Comparison of ENCODE assay signal across 19 cellular contexts in the genomic region with DNA sequence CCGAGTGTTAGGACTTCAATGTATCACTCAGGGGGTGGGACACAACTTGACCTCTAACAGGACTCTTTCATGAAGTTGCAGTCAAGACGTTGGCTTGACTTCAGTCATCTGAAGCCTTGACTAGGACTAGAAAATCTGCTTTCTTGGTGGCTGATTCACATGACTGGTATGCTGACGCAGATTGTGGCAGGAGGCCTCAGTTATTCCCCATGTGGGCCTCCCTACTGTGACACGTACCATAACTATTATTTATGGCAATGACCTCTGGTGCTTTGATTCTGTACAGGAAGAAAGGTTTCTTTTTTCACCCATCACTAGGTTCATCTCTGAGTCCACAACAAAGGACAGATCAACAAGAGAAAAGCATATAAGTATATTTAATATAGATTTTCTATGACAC.
A peak's percentile ranks its signal among the peaks of the same experiment; 100 is the strongest.
DNase-seq lines count a peak whose midpoint lies in the region; ATAC-seq, FAIRE-seq and TF ChIP-seq lines count a peak whose summit lies in the region.
"Had no signal": no experiment of that assay in that cellular context is flagged by ENCODE, and none has a peak within 500 bp of the region (broad histone marks: within the 10 kb centered on the region; RNA-seq: fewer than 3 reads in every experiment).

No MANE protein-coding gene starts in this region.

- in situ Hi-C loops in SK-MEL-5 (cut with HindIII; ENCODE audit: low pct_unique_long_range_greater_than_20kb, low sequenced_read_pairs) = no loop called here

- ATAC-seq in body of pancreas = no peak
- ATAC-seq in sciatic nerve = no peak
- ATAC-seq: A549 had no signal

- no peak for TF ChIP-seq CTCF in body of pancreas (IDR thresholded peaks at IDR 0.05)

- H3K27me3 ChIP-seq in body of pancreas = no peaks in the 10 kb centered on the region

- 70 to 74% methylated on average over 4 of the region's 4 CpGs for whole genome bisulfite sequencing in body of pancreas, 2 donors

- H3K4me1 ChIP-seq in body of pancreas = no peaks in the 10 kb centered on the region
- H3K4me1 ChIP-seq: A549 had no signal

- intact Hi-C loops in body of pancreas (cut with DNase I) (no loop called here), sciatic nerve (cut with DNase I) (no loop called here)

- H3K4me3 ChIP-seq in body of pancreas = no peak overlapping the region
- H3K4me3 ChIP-seq: A549 had no signal

- no peak for FAIRE-seq in HTR-8/SVneo (lab: Jason Lieb, UNC)
- FAIRE-seq: A549 had no signal

- no peaks in the 10 kb centered on the region for H3K9me3 ChIP-seq in body of pancreas
- H3K9me3 ChIP-seq: A549 had no signal

- H3K27ac ChIP-seq in body of pancreas = no peak overlapping the region
- H3K27ac ChIP-seq: A549 had no signal

- TF ChIP-seq POLR2A in body of pancreas (IDR thresholded peaks at IDR 0.05) = no peak

- H3K36me3 ChIP-seq in body of pancreas (replicated peaks in 1 of 2; ENCODE audit: insufficient read depth in 1 of 2, low read depth in 2 of 2) = no peaks in the 10 kb centered on the region

- DNase-seq in A172 (ENCODE audit: low spot score) (peak; percentile 38), HTR-8/SVneo (ENCODE audit: insufficient read length, low spot score) (peak; percentile 22), SK-MEL-5 (ENCODE audit: low read depth, low spot score) (peak; percentile 49), iris pigment epithelial cell (ENCODE audit: low read depth) (peak; percentile 28), body of pancreas (no peak), AG08395 (ENCODE audit: low spot score) (no peak), hippocampal formation (lab: John Stamatoyannopoulos, UW) (no peak), sciatic nerve (ENCODE audit: low spot score) (no peak)
- DNase-seq: AML-193; CD4-positive, alpha-beta T cell; DMS79 treated with DMSO at 0.1 percent for 48 hours; H7; NCI-H1092; NCI-H1694; NCI-H2107; NCI-H345; NCI-H69; SHP77 had no signal

Comparison
In these comparisons a context has a peak if more than half of its experiments do, and no peak if none do; other contexts are left out.
1. DNase-seq: peak in A172 (single experiment), HTR-8/SVneo (single experiment), SK-MEL-5 (single experiment) and iris pigment epithelial cell (single experiment); none in body of pancreas (0 of 4), AG08395 (single experiment), hippocampal formation (0 of 2) and sciatic nerve (single experiment).